Comparison of ENCODE assay signal across 1 cellular context in genomic region chr1:27660300-27660837, GRCh38.
TF ChIP-seq lines count a peak whose summit lies in the region.

No MANE protein-coding gene starts in this region.

TF ChIP-seq in liver, 16 proteins besides CTCF, POLR2A, EP300 and RAD21 (continued from another document):
- TF ChIP-seq, protein P1, sequence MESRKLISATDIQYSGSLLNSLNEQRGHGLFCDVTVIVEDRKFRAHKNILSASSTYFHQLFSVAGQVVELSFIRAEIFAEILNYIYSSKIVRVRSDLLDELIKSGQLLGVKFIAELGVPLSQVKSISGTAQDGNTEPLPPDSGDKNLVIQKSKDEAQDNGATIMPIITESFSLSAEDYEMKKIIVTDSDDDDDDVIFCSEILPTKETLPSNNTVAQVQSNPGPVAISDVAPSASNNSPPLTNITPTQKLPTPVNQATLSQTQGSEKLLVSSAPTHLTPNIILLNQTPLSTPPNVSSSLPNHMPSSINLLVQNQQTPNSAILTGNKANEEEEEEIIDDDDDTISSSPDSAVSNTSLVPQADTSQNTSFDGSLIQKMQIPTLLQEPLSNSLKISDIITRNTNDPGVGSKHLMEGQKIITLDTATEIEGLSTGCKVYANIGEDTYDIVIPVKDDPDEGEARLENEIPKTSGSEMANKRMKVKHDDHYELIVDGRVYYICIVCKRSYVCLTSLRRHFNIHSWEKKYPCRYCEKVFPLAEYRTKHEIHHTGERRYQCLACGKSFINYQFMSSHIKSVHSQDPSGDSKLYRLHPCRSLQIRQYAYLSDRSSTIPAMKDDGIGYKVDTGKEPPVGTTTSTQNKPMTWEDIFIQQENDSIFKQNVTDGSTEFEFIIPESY (IDR thresholded peaks at IDR 0.05) = no peak
- TF ChIP-seq JUND (IDR thresholded peaks at IDR 0.05) (no peak), TAF1 (conservative IDR thresholded peaks at IDR 0.05) (no peak), GABPA (IDR thresholded peaks at IDR 0.05 in 1 of 2, conservative IDR thresholded peaks at IDR 0.05 in 1 of 2) (no peak), NR2F2 (IDR thresholded peaks at IDR 0.05) (no peak), SP1 (IDR thresholded peaks at IDR 0.05) (no peak), EGR1 (IDR thresholded peaks at IDR 0.05; ENCODE audit: low read depth in 2 of 2) (no peak)
